1 cellular context compared by ENCODE assay signal in genomic region chr10:68954904-68955303, GRCh38.
TF ChIP-seq lines count a peak whose summit lies in the region.

No MANE protein-coding gene starts in this region.

TF ChIP-seq in A549, 52 proteins besides CTCF, POLR2A, EP300 and RAD21 (continued from another document):
- TF ChIP-seq REST (IDR thresholded peaks at IDR 0.05) (no peak), ZSCAN20 (CRISPR knock-in tag; IDR thresholded peaks at IDR 0.05) (no peak), E2F6 (IDR thresholded peaks at IDR 0.05; ENCODE audit: borderline replicate concordance, low read depth) (no peak), POLR2AphosphoS2 (conservative IDR thresholded peaks at IDR 0.05; ENCODE audit: low read length) (no peak)
